ENCODE assay signal across 18 cellular contexts in the genomic region with DNA sequence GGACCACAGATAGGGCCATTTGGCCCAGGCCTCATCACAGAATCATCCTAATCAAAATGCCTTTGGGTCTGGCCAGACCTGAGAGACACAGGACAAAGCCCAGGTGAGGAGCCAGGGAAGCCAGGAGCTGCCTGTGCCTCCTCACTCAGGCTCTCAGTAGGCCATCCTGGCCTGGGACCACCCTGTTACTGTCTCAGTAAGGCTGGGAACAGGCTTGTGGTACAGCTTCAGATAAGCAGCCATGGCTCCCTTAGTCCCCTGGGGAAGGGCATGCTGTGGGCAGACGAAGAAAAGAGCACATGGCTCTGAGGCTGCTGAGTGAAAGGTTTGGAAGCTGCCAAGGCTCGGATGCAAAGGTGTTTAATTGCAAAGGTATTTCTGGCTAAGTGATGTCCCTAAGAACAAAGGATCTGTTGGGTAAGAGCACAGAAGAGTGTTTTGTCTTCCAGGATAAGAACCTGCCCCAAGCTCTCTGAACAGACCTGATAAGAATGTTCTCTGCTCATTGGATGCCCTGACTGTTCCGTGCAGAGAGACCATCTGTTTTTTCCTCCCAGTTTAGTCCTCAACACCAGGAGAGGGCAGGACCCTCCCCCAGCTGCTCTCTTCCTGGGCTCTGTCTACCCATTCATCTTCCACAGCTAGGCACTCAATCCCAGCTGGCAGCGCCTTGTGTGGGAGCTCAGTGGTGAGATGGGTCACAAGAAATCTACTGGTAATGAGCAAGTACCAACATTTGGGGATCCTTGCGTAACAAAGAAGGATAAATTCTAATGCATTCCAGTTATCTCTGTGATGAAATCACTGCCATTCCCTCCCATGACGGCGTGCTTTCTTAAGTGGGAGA. TPM values are rescaled to one million over a fixed set of nuclear protein-coding genes. Genes with fewer than 3 reads are reported as not detected.
A peak's percentile ranks its signal among the peaks of the same experiment; 100 is the strongest.
DNase-seq lines count a peak whose midpoint lies in the region; ATAC-seq and TF ChIP-seq lines count a peak whose summit lies in the region.
"Had no signal": no experiment of that assay in that cellular context is flagged by ENCODE, and none has a peak within 500 bp of the region (broad histone marks: within the 10 kb centered on the region; RNA-seq: fewer than 3 reads in every experiment).

No MANE protein-coding gene starts in this region.

- no peak for TF ChIP-seq CTCF in fibroblast of villous mesenchyme (IDR thresholded peaks at IDR 0.05; ENCODE audit: insufficient read depth, low read depth, low read length)

- DNase-seq in DMS 273 treated with DMSO at 0.1 percent for 48 hours (lab: John Stamatoyannopoulos, UW) (peak; percentile 83), NCI-H524 treated with DMSO at 0.1 percent for 48 hours (lab: John Stamatoyannopoulos, UW) (peak; percentile 96), fibroblast of villous mesenchyme (ENCODE audit: low read depth) (peak; percentile 79), posterior vena cava (ENCODE audit: low spot score) (peak; percentile 34), NCI-H187 treated with DMSO at 0.1 percent for 48 hours (lab: John Stamatoyannopoulos, UW) (no peak), DMS153 (lab: John Stamatoyannopoulos, UW) (no peak)
- no peak for DNase-seq in activated CD4-positive, alpha-beta T cell treated with anti-CD3 and anti-CD28 coated beads for 1 hour
- DNase-seq: activated CD4-positive, alpha-beta memory T cell treated with anti-CD3 and anti-CD28 coated beads, Interleukin-2, amount 10 ng/mL, durations not matched to agents 7 days and 5 days; amniotic stem cell; HFFc6; Karpas-422; NCI-H187; SJCRH30; stimulated activated CD4-positive, alpha-beta T cell treated with anti-CD3 and anti-CD28 coated beads, Interleukin-12 subunit alpha, Interleukin-12 subunit beta, amount 100 ng/mL, for 4 hours had no signal

- intact Hi-C loops in posterior vena cava (cut with DNase I) = no loop called here

- no peak for ATAC-seq in GM21786 (IDR thresholded peaks at IDR 0.05; ENCODE audit: unreplicated experiment)

- H3K4me3 ChIP-seq in fibroblast of villous mesenchyme (ENCODE audit: low read depth, low read length) = no peak overlapping the region
- H3K4me3 ChIP-seq: esophagus muscularis mucosa, SJCRH30 had no signal

RNA-seq across cellular contexts. Expression of gene ANGPTL2, which starts 17.7 kb away (rescaled TPM):
- 19.9 and 37.4 TPM in 2 replicates for total RNA-seq in fibroblast of villous mesenchyme
- total RNA-seq in posterior vena cava = 10 to 100 TPM; 45.7 to 55.9 TPM
- total RNA-seq: activated T-helper 1 cell treated with anti-CD3 and anti-CD28 coated beads, Interleukin-12 subunit alpha, Interleukin-12 subunit beta, Interleukin-2, Interleukin-4 antibody, amounts not matched to agents 30 ng/mL and 10 ng/mL and 1 ng/mL, durations not matched to agents 14 hours and 24 hours and 36 hours; B cell had no signal

Comparison
In these comparisons a context has a peak if more than half of its experiments do, and no peak if none do; other contexts are left out.
1. DNase-seq: peak in DMS 273 treated with DMSO at 0.1 percent for 48 hours (single experiment), NCI-H524 treated with DMSO at 0.1 percent for 48 hours (single experiment), fibroblast of villous mesenchyme (single experiment) and posterior vena cava (single experiment); none in activated CD4-positive, alpha-beta T cell treated with anti-CD3 and anti-CD28 coated beads for 1 hour (single experiment), NCI-H187 treated with DMSO at 0.1 percent for 48 hours (single experiment) and DMS153 (single experiment).